Comparison of ENCODE assay signal across 12 cellular contexts in genomic region chr21:29293495-29293894, GRCh38. TPM values are rescaled to one million over a fixed set of nuclear protein-coding genes. Genes with fewer than 3 reads are reported as not detected.
DNase-seq lines count a peak whose midpoint lies in the region; ATAC-seq and TF ChIP-seq lines count a peak whose summit lies in the region.
"Had no signal": no experiment of that assay in that cellular context is flagged by ENCODE, and none has a peak within 500 bp of the region (broad histone marks: within the 10 kb centered on the region; RNA-seq: fewer than 3 reads in every experiment).

No MANE protein-coding gene starts in this region.

- DNase-seq in T-cell, result no peak
- no peak for DNase-seq in progenitor cell of endocrine pancreas (ENCODE audit: low spot score, unreplicated experiment)
- no peak for DNase-seq in dorsolateral prefrontal cortex
- DNase-seq in mesothelial cell of epicardium (ENCODE audit: low spot score in 2 of 2, unreplicated experiment in 2 of 2), result no peak
- no peak for DNase-seq in AG08396 (ENCODE audit: low spot score)
- DNase-seq: activated gamma-delta T cell treated with Interleukin-2 at 50 U/mL for 16 hours, mesenchymal stem cell, SJCRH30 had no signal

- H3K4me3 Mint-ChIP-seq in T-cell (peak overlapping the region in 1 of 3 donors; percentile 25), progenitor cell of endocrine pancreas (ENCODE audit: low read depth) (no peak overlapping the region), mesothelial cell of epicardium (no peak overlapping the region)

- H3K9me3 Mint-ChIP-seq in T-cell, result peaks cover 0 to 6% (median 5%) of the 10 kb centered on the region in 3 donors
- peaks cover 14% of the 10 kb centered on the region for H3K9me3 Mint-ChIP-seq in progenitor cell of endocrine pancreas (ENCODE audit: low read depth)
- peaks cover 31% of the 10 kb centered on the region for H3K9me3 Mint-ChIP-seq in mesothelial cell of epicardium

- H3K36me3 Mint-ChIP-seq in T-cell (no peaks in the 10 kb centered on the region), progenitor cell of endocrine pancreas (ENCODE audit: insufficient read depth) (peaks cover 9% of the 10 kb centered on the region), mesothelial cell of epicardium (peaks cover 12% of the 10 kb centered on the region)

- H3K27ac ChIP-seq in dorsolateral prefrontal cortex, result no peak overlapping the region
- H3K27ac ChIP-seq: SJCRH30 had no signal

- H3K27ac Mint-ChIP-seq in T-cell (peak overlapping the region; percentile 59 to 74), progenitor cell of endocrine pancreas (no peak overlapping the region), mesothelial cell of epicardium (no peak overlapping the region)

- no peaks in the 10 kb centered on the region for H3K27me3 ChIP-seq in dorsolateral prefrontal cortex
- H3K27me3 ChIP-seq: SJCRH30 had no signal

- intact Hi-C loops in dorsolateral prefrontal cortex (cut with DNase I), result loop anchor here in 1 of 2 donors (10.0 kb wide), 1 partner anchor 51 kb away; no protein-coding TSS in a partner anchor

- H3K27me3 Mint-ChIP-seq in T-cell (no peaks in the 10 kb centered on the region), progenitor cell of endocrine pancreas (no peaks in the 10 kb centered on the region), mesothelial cell of epicardium (ENCODE audit: low read depth) (no peaks in the 10 kb centered on the region)

- ATAC-seq in GM18499 (IDR thresholded peaks at IDR 0.05; ENCODE audit: insufficient read depth, unreplicated experiment), result peak; percentile 70
- peak; percentile 88 for ATAC-seq in GM21423 (IDR thresholded peaks at IDR 0.05; ENCODE audit: unreplicated experiment)
- ATAC-seq in HG03196 (IDR thresholded peaks at IDR 0.05; ENCODE audit: unreplicated experiment), result peak; percentile 76
- ATAC-seq in T-cell (replicated peaks in 1 of 4), result no peak
- ATAC-seq: HepG2 had no signal

- H3K4me3 ChIP-seq in dorsolateral prefrontal cortex, result no peak overlapping the region
- H3K4me3 ChIP-seq: SJCRH30 had no signal

- TF ChIP-seq CTCF in progenitor cell of endocrine pancreas (IDR thresholded peaks at IDR 0.05; ENCODE audit: unreplicated experiment), result no peak
- no peak for TF ChIP-seq CTCF in dorsolateral prefrontal cortex (IDR thresholded peaks at IDR 0.05 in 54 of 56, conservative IDR thresholded peaks at IDR 0.05 in 2 of 56; ENCODE audit: low read depth in 1 of 56, partially characterized antibody in 56 of 56)
- no peak for TF ChIP-seq CTCF in mesothelial cell of epicardium (IDR thresholded peaks at IDR 0.05; ENCODE audit: unreplicated experiment)

- POLR2A ChIA-PET in T-cell (lab: Charles Lee), result interaction anchor here in 1 of 2 donors (0.5 kb wide), 1 partner anchor 51 kb away, joined by 3 read pairs; no protein-coding TSS in a partner anchor

- H3K4me1 Mint-ChIP-seq in T-cell (peaks cover 36 to 39% (median 39%) of the 10 kb centered on the region in 3 donors), progenitor cell of endocrine pancreas (ENCODE audit: low read depth) (no peaks in the 10 kb centered on the region), mesothelial cell of epicardium (peaks cover 6% of the 10 kb centered on the region)

- CTCF ChIA-PET in T-cell (lab: Charles Lee), result no interaction called here

RNA-seq across cellular contexts. Expression of gene BACH1, which starts 5.2 kb away (rescaled TPM):
- total RNA-seq in T-cell (10 to 100 TPM; 42.9 to 54.8 (median 52.8) TPM), progenitor cell of endocrine pancreas (83.2 and 95.5 TPM in 2 replicates), dorsolateral prefrontal cortex (10 to 100 TPM; 39.9 to 77.7 (median 54.2) TPM), mesothelial cell of epicardium (100 to 107 TPM (median 100 TPM) in 3 replicates)

Comparison
In these comparisons a context has a peak if more than half of its experiments do, and no peak if none do; other contexts are left out.
1. ATAC-seq: peak in GM18499 (single experiment), GM21423 (single experiment) and HG03196 (single experiment); none in T-cell (0 of 4).
2. H3K27ac Mint-ChIP-seq: peak in T-cell (2 of 2); none in progenitor cell of endocrine pancreas (single experiment) and mesothelial cell of epicardium (single experiment).